In the genomic region with DNA sequence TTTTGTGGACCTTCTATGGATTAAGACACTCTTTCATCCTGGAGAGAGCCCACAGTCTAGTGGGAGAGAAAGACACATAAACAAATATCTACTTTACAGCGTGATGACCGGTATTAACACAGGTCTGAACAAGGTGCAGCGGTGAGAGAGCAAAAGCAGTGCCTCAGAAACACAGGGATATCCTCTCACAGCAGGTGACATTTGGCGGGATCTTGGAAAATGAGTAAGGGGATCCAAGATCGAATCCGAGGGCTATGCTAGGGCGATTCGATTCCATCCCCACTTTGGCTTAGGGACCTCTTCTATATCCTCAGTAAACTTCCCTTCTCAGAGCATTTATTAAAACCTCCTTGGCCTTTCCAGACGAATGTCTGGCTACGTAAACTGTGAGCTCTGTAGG, we compare ENCODE assay signal across 8 cellular contexts. TPM values are rescaled to one million over a fixed set of nuclear protein-coding genes. Genes with fewer than 3 reads are reported as not detected.
DNase-seq lines count a peak whose midpoint lies in the region; ATAC-seq and TF ChIP-seq lines count a peak whose summit lies in the region.

No MANE protein-coding gene starts in this region.

- no peak overlapping the region for H3K14ac ChIP-seq in mesenchymal stem cell (ENCODE audit: low read length in 2 of 2)

- no peak overlapping the region for H2BK15ac ChIP-seq in mesenchymal stem cell (ENCODE audit: low read depth, poor library complexity, severe bottlenecking)

- DNase-seq in CD4-positive, CD25-positive, alpha-beta regulatory T cell: no peak
- DNase-seq in mesenchymal stem cell (peak; percentile 15), NCI-H187 treated with DMSO at 0.1 percent for 48 hours (lab: John Stamatoyannopoulos, UW) (no peak)
- no peak for DNase-seq in effector CD8-positive, alpha-beta T cell (lab: John Stamatoyannopoulos, UW)

- TF ChIP-seq CTCF in brain (conservative IDR thresholded peaks at IDR 0.05): no peak

- H2AK5ac ChIP-seq in mesenchymal stem cell (ENCODE audit: low read length, severe bottlenecking): no peak overlapping the region

- H4K91ac ChIP-seq in mesenchymal stem cell (ENCODE audit: low read length): no peak overlapping the region

- H3K4ac ChIP-seq in mesenchymal stem cell (ENCODE audit: low read depth in 1 of 2, low read length in 2 of 2): peak overlapping the region in 1 of 2 experiments; percentile 95

- H3K36me3 Mint-ChIP-seq in CD4-positive, CD25-positive, alpha-beta regulatory T cell: no peaks in the 10 kb centered on the region
- H3K36me3 Mint-ChIP-seq in brain: peaks cover 3% of the 10 kb centered on the region

- peaks cover 28 to 86% (median 61%) of the 10 kb centered on the region in 4 donors for H3K4me1 Mint-ChIP-seq in CD4-positive, CD25-positive, alpha-beta regulatory T cell
- peaks cover 81% of the 10 kb centered on the region for H3K4me1 Mint-ChIP-seq in brain

- H3K27ac ChIP-seq in CD4-positive, CD25-positive, alpha-beta regulatory T cell (ENCODE audit: insufficient read depth, low read length, poor library complexity, severe bottlenecking): peak overlapping the region; percentile 93
- peak overlapping the region; percentile 90 for H3K27ac ChIP-seq in HUES6 (ENCODE audit: low read depth, low read length)
- peak overlapping the region; percentile 98 for H3K27ac ChIP-seq in mesenchymal stem cell (ENCODE audit: low read length, poor library complexity, severe bottlenecking)

- peaks cover 56% of the 10 kb centered on the region for H3K4me1 ChIP-seq in CD4-positive, CD25-positive, alpha-beta regulatory T cell (ENCODE audit: control insufficient read depth, insufficient read depth, low read length, poor library complexity, severe bottlenecking)
- peaks cover 6% of the 10 kb centered on the region for H3K4me1 ChIP-seq in HUES6 (ENCODE audit: control insufficient read depth, insufficient read depth, low read length)
- peaks cover 8% of the 10 kb centered on the region for H3K4me1 ChIP-seq in mesenchymal stem cell (ENCODE audit: control insufficient read depth, insufficient read depth, low read depth, low read length)

- no peak overlapping the region for H3K18ac ChIP-seq in mesenchymal stem cell (ENCODE audit: low read depth in 1 of 2, low read length in 2 of 2)

- H3K9ac ChIP-seq in HUES6 (ENCODE audit: low read length) (peak overlapping the region; percentile 97), mesenchymal stem cell (ENCODE audit: low read length) (peak overlapping the region; percentile 95)

- peaks cover 1% of the 10 kb centered on the region for H3K79me1 ChIP-seq in mesenchymal stem cell (replicated peaks; ENCODE audit: low read length, poor library complexity, severe bottlenecking)

- H4K8ac ChIP-seq in mesenchymal stem cell (ENCODE audit: low read length): no peak overlapping the region

- peak overlapping the region; percentile 86 for H3K4me3 ChIP-seq in CD4-positive, CD25-positive, alpha-beta regulatory T cell (ENCODE audit: low read depth, low read length)
- H3K4me3 ChIP-seq in HUES6 (ENCODE audit: low read depth, low read length) (peak overlapping the region; percentile 98), mesenchymal stem cell (ENCODE audit: insufficient read depth in 1 of 2, low read depth in 1 of 2, low read length in 2 of 2) (peak overlapping the region; percentile 74 to 94)

- peaks cover 6% of the 10 kb centered on the region for H3K36me3 ChIP-seq in CD4-positive, CD25-positive, alpha-beta regulatory T cell (ENCODE audit: control insufficient read depth, insufficient read depth, low read length)
- peaks cover 16% of the 10 kb centered on the region; the same call in 1 of the 2 replicates for H3K36me3 ChIP-seq in HUES6 (ENCODE audit: control insufficient read depth, insufficient read depth, low read length)
- H3K36me3 ChIP-seq in mesenchymal stem cell (ENCODE audit: control insufficient read depth in 1 of 2, insufficient read depth in 2 of 2, low read depth in 1 of 2, low read length in 2 of 2): peaks cover 0 to 10% of the 10 kb centered on the region in 2 experiments

- no peak for ATAC-seq in CD4-positive, CD25-positive, alpha-beta regulatory T cell (ENCODE audit: low read depth in 2 of 2)
- no peak for ATAC-seq in GM18873 (IDR thresholded peaks at IDR 0.05; ENCODE audit: low FRiP score, unreplicated experiment)
- ATAC-seq in GM21367 (IDR thresholded peaks at IDR 0.05; ENCODE audit: unreplicated experiment): no peak

- H2BK12ac ChIP-seq in mesenchymal stem cell (ENCODE audit: low read length in 2 of 2): no peak overlapping the region

- H3K4me3 Mint-ChIP-seq in CD4-positive, CD25-positive, alpha-beta regulatory T cell: peak overlapping the region; percentile 97 to 100 (median 98)
- peak overlapping the region; percentile 94 to 100 (median 99) for H3K4me3 Mint-ChIP-seq in brain

- H2BK120ac ChIP-seq in mesenchymal stem cell (ENCODE audit: low read depth, low read length): no peak overlapping the region

- H3K27me3 Mint-ChIP-seq in CD4-positive, CD25-positive, alpha-beta regulatory T cell: no peaks in the 10 kb centered on the region
- H3K27me3 Mint-ChIP-seq in brain: peaks cover 17% of the 10 kb centered on the region

- 11% methylated on average over 10 of the region's 10 CpGs for WGBS in mesenchymal stem cell

- peak overlapping the region in 2 of 3 donors; percentile 99 for H3K27ac Mint-ChIP-seq in CD4-positive, CD25-positive, alpha-beta regulatory T cell
- H3K27ac Mint-ChIP-seq in brain: peak overlapping the region; percentile 98 to 100 (median 99)

- H3K23ac ChIP-seq in mesenchymal stem cell (ENCODE audit: low read length in 2 of 2): no peak overlapping the region

- H3K27me3 ChIP-seq in CD4-positive, CD25-positive, alpha-beta regulatory T cell (ENCODE audit: control insufficient read depth, insufficient read depth, low read length): no peaks in the 10 kb centered on the region
- H3K27me3 ChIP-seq in HUES6 (ENCODE audit: control insufficient read depth, insufficient read depth, low read length) (no peaks in the 10 kb centered on the region), mesenchymal stem cell (ENCODE audit: control insufficient read depth in 1 of 2, insufficient read depth in 1 of 2, low read length in 2 of 2) (no peaks in the 10 kb centered on the region)

- H2AFZ ChIP-seq in mesenchymal stem cell (ENCODE audit: low read depth, low read length): no peak overlapping the region

- H3K9me3 ChIP-seq in CD4-positive, CD25-positive, alpha-beta regulatory T cell (ENCODE audit: control insufficient read depth in 2 of 2, low read length in 2 of 2): no peaks in the 10 kb centered on the region
- H3K9me3 ChIP-seq in HUES6 (ENCODE audit: control insufficient read depth, insufficient read depth, low read depth, low read length) (no peaks in the 10 kb centered on the region), mesenchymal stem cell (ENCODE audit: control insufficient read depth, low read length) (no peaks in the 10 kb centered on the region)

- H2BK5ac ChIP-seq in mesenchymal stem cell (ENCODE audit: low read depth, low read length, poor library complexity, severe bottlenecking): no peak overlapping the region

- peaks cover 0 to 2% (median 0%) of the 10 kb centered on the region in 7 donors for H3K9me3 Mint-ChIP-seq in CD4-positive, CD25-positive, alpha-beta regulatory T cell
- H3K9me3 Mint-ChIP-seq in brain: peaks cover 0 to 6% (median 0%) of the 10 kb centered on the region in 5 experiments

- peak overlapping the region; percentile 58 for H3K4me2 ChIP-seq in mesenchymal stem cell (ENCODE audit: low read length, poor library complexity, severe bottlenecking)

RNA-seq across cellular contexts. Expression of gene ATP6V1D, which starts 0.7 kb away (rescaled TPM):
- 36.4 TPM for total RNA-seq in CD4-positive, CD25-positive, alpha-beta regulatory T cell
- 10 to 100 TPM; 45.0 to 95.4 (median 69.7) TPM for polyA plus RNA-seq in CD4-positive, CD25-positive, alpha-beta regulatory T cell
- polyA plus RNA-seq in brain (ENCODE audit: insufficient read depth, low read depth, low replicate concordance): 150 TPM
- polyA plus RNA-seq in mesenchymal stem cell (2013, experiment 1 of 2): 73.0 TPM
- 73.1 TPM for polyA plus RNA-seq in mesenchymal stem cell (2013, experiment 2 of 2)

RNA-seq across cellular contexts. Expression of gene EIF2S1, which starts 1.2 kb away (rescaled TPM):
- total RNA-seq in CD4-positive, CD25-positive, alpha-beta regulatory T cell: 35.3 TPM
- 100 to 1,000 TPM; 128 to 172 (median 132) TPM for polyA plus RNA-seq in CD4-positive, CD25-positive, alpha-beta regulatory T cell
- polyA plus RNA-seq in brain (ENCODE audit: insufficient read depth, low read depth, low replicate concordance): 103 TPM
- 38.2 TPM for polyA plus RNA-seq in mesenchymal stem cell (2013, experiment 1 of 2)
- polyA plus RNA-seq in mesenchymal stem cell (2013, experiment 2 of 2): 38.2 TPM

RNA-seq across cellular contexts. Expression of gene PLEK2, which starts 53.1 kb away (rescaled TPM):
- total RNA-seq in CD4-positive, CD25-positive, alpha-beta regulatory T cell: not detected
- under 1 TPM in 1 of 4 donors, not detected in 3; 0.56 TPM for polyA plus RNA-seq in CD4-positive, CD25-positive, alpha-beta regulatory T cell
- 1.8 TPM for polyA plus RNA-seq in brain (ENCODE audit: insufficient read depth, low read depth, low replicate concordance)
- 1.3 TPM for polyA plus RNA-seq in mesenchymal stem cell (2013, experiment 1 of 2)
- 1.3 TPM for polyA plus RNA-seq in mesenchymal stem cell (2013, experiment 2 of 2)
